ENCODE assay signal across 16 cellular contexts in the genomic region with DNA sequence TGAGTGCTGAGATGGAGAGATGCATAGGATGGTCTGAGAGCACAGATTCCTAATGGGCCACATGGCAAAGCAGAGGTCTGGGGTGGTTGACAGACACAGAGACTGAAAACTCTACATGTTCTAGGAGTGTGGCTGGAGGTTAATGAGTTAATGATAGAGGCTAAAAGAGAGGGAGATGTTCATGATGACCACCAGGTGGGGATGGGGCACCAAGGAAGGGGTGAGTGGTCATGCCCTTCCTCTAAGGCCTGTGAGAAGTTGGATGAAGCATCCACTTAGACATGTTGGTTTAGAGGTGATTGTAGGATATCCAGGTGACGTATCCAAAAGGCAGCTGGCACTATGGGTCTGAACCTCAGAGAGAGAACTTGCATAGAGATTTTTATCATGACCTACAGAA.
DNase-seq lines count a peak whose midpoint lies in the region; ATAC-seq and TF ChIP-seq lines count a peak whose summit lies in the region.
"Had no signal": no experiment of that assay in that cellular context is flagged by ENCODE, and none has a peak within 500 bp of the region (broad histone marks: within the 10 kb centered on the region; RNA-seq: fewer than 3 reads in every experiment).

No MANE protein-coding gene starts in this region.

- no peak for TF ChIP-seq EP300 in suprapubic skin (IDR thresholded peaks at IDR 0.05)

- no peak for ATAC-seq in Panc1
- ATAC-seq in GM18870 (IDR thresholded peaks at IDR 0.05; ENCODE audit: unreplicated experiment): no peak
- no peak for ATAC-seq in left ventricle myocardium superior
- ATAC-seq: naive thymus-derived CD8-positive, alpha-beta T cell had no signal

- H3K4me3 ChIP-seq in Panc1 (ENCODE audit: low read depth in 2 of 2, low read length in 2 of 2): no peak overlapping the region
- H3K4me3 ChIP-seq in suprapubic skin: no peak overlapping the region
- H3K4me3 ChIP-seq: lung, PC-9, SK-N-MC, stomach had no signal

- H3K27ac ChIP-seq in Panc1 (ENCODE audit: low read length) (no peak overlapping the region), suprapubic skin (no peak overlapping the region)
- H3K27ac ChIP-seq: PC-9, SK-N-MC, stomach had no signal

- intact Hi-C loops in Panc1 (cut with micrococcal nuclease; ENCODE audit: unreplicated experiment): no loop called here
- intact Hi-C loops in left ventricle myocardium superior (cut with micrococcal nuclease): no loop called here

- POLR2A ChIA-PET in Panc1 (lab: Charles Lee): no interaction called here

- DNase-seq in COLO829 (ENCODE audit: low spot score): peak; percentile 10
- no peak for DNase-seq in Panc1 (ENCODE audit: low read depth, low spot score)
- peak; percentile 69 for DNase-seq in iPS-NIHi7 (ENCODE audit: extremely low spot score)
- no peak for DNase-seq in suprapubic skin (ENCODE audit: low spot score in 2 of 2)
- no peak for DNase-seq in left ventricle myocardium superior
- DNase-seq in AG20443 (ENCODE audit: low spot score): no peak
- DNase-seq: activated CD4-positive, alpha-beta T cell treated with anti-CD3 and anti-CD28 coated beads, Interleukin-2, amount 10 ng/mL, durations not matched to agents 7 days and 5 days; activated naive CD4-positive, alpha-beta T cell; naive thymus-derived CD8-positive, alpha-beta T cell; PC-9; stimulated activated CD4-positive, alpha-beta T cell treated with anti-CD3 and anti-CD28 coated beads, Interleukin-12 subunit alpha, Interleukin-12 subunit beta, amount 100 ng/mL, for 4 hours; stomach had no signal

- CTCF ChIA-PET in Panc1 (lab: Charles Lee): no interaction called here

- WGBS in suprapubic skin: 89% methylated on average over 1 of the region's 1 CpG

- in situ Hi-C loops in Panc1 (cut with HindIII; ENCODE audit: low pct_unique_long_range_greater_than_20kb, low sequenced_read_pairs): no loop called here

- no peak for TF ChIP-seq POLR2A in suprapubic skin (IDR thresholded peaks at IDR 0.05)

- BruUV-seq in Panc1 (replicated peaks; lab: Mats Ljungman, UMichigan): no TSS peak

- H3K9me3 ChIP-seq in Panc1 (ENCODE audit: control insufficient read depth, insufficient read depth, low read depth, low read length) (no peaks in the 10 kb centered on the region), suprapubic skin (no peaks in the 10 kb centered on the region)
- H3K9me3 ChIP-seq: stomach had no signal

- H3K4me1 ChIP-seq in Panc1 (ENCODE audit: control insufficient read depth, insufficient read depth, low read length): no peaks in the 10 kb centered on the region
- no peaks in the 10 kb centered on the region for H3K4me1 ChIP-seq in suprapubic skin
- H3K4me1 ChIP-seq: stomach had no signal

- H3K36me3 ChIP-seq in Panc1 (ENCODE audit: control insufficient read depth, insufficient read depth, low read length): no peaks in the 10 kb centered on the region
- H3K36me3 ChIP-seq in suprapubic skin: no peaks in the 10 kb centered on the region
- H3K36me3 ChIP-seq: stomach had no signal

- peaks cover 21% of the 10 kb centered on the region for H3K27me3 ChIP-seq in Panc1 (ENCODE audit: control insufficient read depth, insufficient read depth, low read length)
- H3K27me3 ChIP-seq in suprapubic skin: no peaks in the 10 kb centered on the region
- H3K27me3 ChIP-seq: stomach had no signal

- TF ChIP-seq CTCF in GM12873 (IDR thresholded peaks at IDR 0.05; ENCODE audit: insufficient read depth, low read depth, low read length, missing control alignments) (peak; percentile 11), Panc1 (IDR thresholded peaks at IDR 0.05) (0 out of 2 replicates have a peak, but pooled peaks have one; percentile 5), suprapubic skin (IDR thresholded peaks at IDR 0.05) (no peak)

Comparison
In these comparisons a context has a peak if more than half of its experiments do, and no peak if none do; other contexts are left out.
1. DNase-seq: peak in COLO829 (single experiment) and iPS-NIHi7 (single experiment); none in Panc1 (single experiment), suprapubic skin (0 of 2), left ventricle myocardium superior (single experiment) and AG20443 (single experiment).
2. CTCF ChIP-seq: peak in GM12873 (single experiment) and Panc1 (single experiment); none in suprapubic skin (0 of 2).